ENCODE assay signal across 24 cellular contexts in genomic region chr3:195756935-195757302, GRCh38. TPM values are rescaled to one million over a fixed set of nuclear protein-coding genes. Genes with fewer than 3 reads are reported as not detected.
A peak's percentile ranks its signal among the peaks of the same experiment; 100 is the strongest.
DNase-seq lines count a peak whose midpoint lies in the region; ATAC-seq and TF ChIP-seq lines count a peak whose summit lies in the region.
"Had no signal": no experiment of that assay in that cellular context is flagged by ENCODE, and none has a peak within 500 bp of the region (broad histone marks: within the 10 kb centered on the region; RNA-seq: fewer than 3 reads in every experiment).

No MANE protein-coding gene starts in this region.

- no peak overlapping the region for H3K4me2 ChIP-seq in osteoblast (ENCODE audit: insufficient read depth, low read length)
- H3K4me2 ChIP-seq: hepatocyte had no signal

- H3K4me1 ChIP-seq in foreskin keratinocyte, result no peaks in the 10 kb centered on the region
- no peaks in the 10 kb centered on the region for H3K4me1 ChIP-seq in osteoblast (ENCODE audit: insufficient read depth, low read length)
- H3K4me1 ChIP-seq: SJSA1, suprapubic skin had no signal

- CTCF ChIA-PET in GM10248 (lab: Yijun Ruan, JAX), result no interaction called here

- H3K9me3 Mint-ChIP-seq in T-helper 2 cell treated with Interferon-gamma antibody and Interleukin-4, amounts not matched to agents 5 μg/mL and 100 μg/mL, for 36 hours, result no peaks in the 10 kb centered on the region
- H3K9me3 Mint-ChIP-seq: activated B cell treated with CpG ODN at 0.5 μM for 24 hours; dendritic cell treated with granulocyte-macrophage colony-stimulating factor and Interleukin-4, amounts not matched to agents 40 ng/mL and 50 ng/mL, for 4 days; memory B cell had no signal

- TF ChIP-seq CTCF in foreskin keratinocyte (conservative IDR thresholded peaks at IDR 0.05) (no peak), osteoblast (IDR thresholded peaks at IDR 0.05; ENCODE audit: extremely low read depth, low read depth, low read length) (no peak), GM10248 (IDR thresholded peaks at IDR 0.05; ENCODE audit: control extremely low read depth, extremely low read depth, low read depth, missing control alignments) (no peak)

- no peak overlapping the region for H2AFZ ChIP-seq in osteoblast (ENCODE audit: low read length)
- H2AFZ ChIP-seq: hepatocyte had no signal

- no peak overlapping the region for H3K4me3 Mint-ChIP-seq in T-helper 2 cell treated with Interferon-gamma antibody and Interleukin-4, amounts not matched to agents 5 μg/mL and 100 μg/mL, for 36 hours
- H3K4me3 Mint-ChIP-seq: activated B cell treated with CpG ODN at 0.5 μM for 24 hours; activated CD8-positive, alpha-beta T cell treated with anti-CD3 and anti-CD28 coated beads, Interleukin-2, amount 10 ng/mL, durations not matched to agents 7 days and 5 days; dendritic cell treated with granulocyte-macrophage colony-stimulating factor and Interleukin-4, amounts not matched to agents 40 ng/mL and 50 ng/mL, for 4 days; memory B cell had no signal

- no peak overlapping the region for H3K27ac ChIP-seq in foreskin keratinocyte
- H3K27ac ChIP-seq in osteoblast (ENCODE audit: low read depth, low read length), result no peak overlapping the region
- H3K27ac ChIP-seq: hepatocyte, SJSA1, suprapubic skin, vagina had no signal

- H3K36me3 ChIP-seq in osteoblast (ENCODE audit: insufficient read depth, low read length), result no peaks in the 10 kb centered on the region
- H3K36me3 ChIP-seq: SJSA1, suprapubic skin, vagina had no signal

- peaks cover 24% of the 10 kb centered on the region for H3K27me3 ChIP-seq in foreskin keratinocyte
- H3K27me3 ChIP-seq in osteoblast (ENCODE audit: insufficient read depth, low read length), result peaks cover 32% of the 10 kb centered on the region
- H3K27me3 ChIP-seq: hepatocyte, vagina had no signal

- no peaks in the 10 kb centered on the region for H3K36me3 Mint-ChIP-seq in T-helper 2 cell treated with Interferon-gamma antibody and Interleukin-4, amounts not matched to agents 5 μg/mL and 100 μg/mL, for 36 hours (ENCODE audit: low read depth)
- H3K36me3 Mint-ChIP-seq: memory B cell had no signal

- ATAC-seq in foreskin keratinocyte, result peak; percentile 20

- POLR2A ChIA-PET in GM10248 (lab: Yijun Ruan, JAX), result no interaction called here

- no peak overlapping the region for H3K4me3 ChIP-seq in osteoblast (ENCODE audit: insufficient read depth, low read length)
- H3K4me3 ChIP-seq: hepatocyte, SJSA1, suprapubic skin, vagina had no signal

- peaks cover 33% of the 10 kb centered on the region for H3K27me3 Mint-ChIP-seq in T-helper 2 cell treated with Interferon-gamma antibody and Interleukin-4, amounts not matched to agents 5 μg/mL and 100 μg/mL, for 36 hours (ENCODE audit: low read depth)

- H3K79me2 ChIP-seq in osteoblast (ENCODE audit: insufficient read depth, low read length), result no peaks in the 10 kb centered on the region
- H3K79me2 ChIP-seq: hepatocyte had no signal

- H3K27ac Mint-ChIP-seq in T-helper 2 cell treated with Interferon-gamma antibody and Interleukin-4, amounts not matched to agents 5 μg/mL and 100 μg/mL, for 36 hours, result peak overlapping the region; percentile 1
- H3K27ac Mint-ChIP-seq: activated B cell treated with CpG ODN at 0.5 μM for 24 hours; activated CD8-positive, alpha-beta T cell treated with anti-CD3 and anti-CD28 coated beads, Interleukin-2, amount 10 ng/mL, durations not matched to agents 7 days and 5 days; dendritic cell treated with granulocyte-macrophage colony-stimulating factor and Interleukin-4, amounts not matched to agents 40 ng/mL and 50 ng/mL, for 4 days; memory B cell had no signal

- no peak for DNase-seq in T-helper 2 cell treated with Interferon-gamma antibody and Interleukin-4, amounts not matched to agents 5 μg/mL and 100 μg/mL, for 36 hours (ENCODE audit: low spot score)
- DNase-seq in T-helper 2 cell, result no peak
- peak; percentile 74 for DNase-seq in NCI-H69 (lab: John Stamatoyannopoulos, UW)
- no peak for DNase-seq in foreskin keratinocyte
- peak; percentile 49 for DNase-seq in osteoblast (ENCODE audit: insufficient read length, low spot score, missing footprints)
- DNase-seq in NOMO-1 treated with DMSO at 0.1 percent for 48 hours (lab: John Stamatoyannopoulos, UW; ENCODE audit: unreplicated experiment), result no peak
- no peak for DNase-seq in activated T-cell treated with anti-CD3 and anti-CD28 coated beads, Interleukin-2, amount 50 U/mL, for 48 hours
- DNase-seq in GM10248 (ENCODE audit: extremely low spot score), result no peak
- DNase-seq: activated B cell treated with CpG ODN at 0.5 μM for 24 hours; activated CD8-positive, alpha-beta T cell treated with anti-CD3 and anti-CD28 coated beads, Interleukin-2, amount 10 ng/mL, durations not matched to agents 7 days and 5 days; DMS153; islet precursor cell; KG1; NCI-H1092; NCI-H524 had no signal

- H3K9me3 ChIP-seq in osteoblast (ENCODE audit: low read depth, low read length), result no peaks in the 10 kb centered on the region
- H3K9me3 ChIP-seq: SJSA1, suprapubic skin, vagina had no signal

- H4K20me1 ChIP-seq in osteoblast (ENCODE audit: insufficient read depth, low read length), result no peaks in the 10 kb centered on the region

- peaks cover 16% of the 10 kb centered on the region for H3K4me1 Mint-ChIP-seq in T-helper 2 cell treated with Interferon-gamma antibody and Interleukin-4, amounts not matched to agents 5 μg/mL and 100 μg/mL, for 36 hours (ENCODE audit: low read depth)
- H3K4me1 Mint-ChIP-seq: activated B cell treated with CpG ODN at 0.5 μM for 24 hours had no signal

RNA-seq across cellular contexts. Expression of gene MUC20, which starts 36.1 kb away (rescaled TPM):
- 0.07 and 0.28 TPM in 2 replicates for total RNA-seq in foreskin keratinocyte
- 0.11 and 0.16 TPM in 2 replicates for polyA plus RNA-seq in foreskin keratinocyte
- 0.36 and 1.2 TPM in 2 replicates for total RNA-seq in osteoblast
- total RNA-seq: SJSA1 had no signal
- polyA plus RNA-seq: endothelial cell of umbilical vein had no signal

RNA-seq across cellular contexts. Expression of gene MUC4, which starts 54.8 kb away (rescaled TPM):
- not detected in 2 replicates for total RNA-seq in foreskin keratinocyte
- polyA plus RNA-seq in foreskin keratinocyte, result not detected in 2 replicates
- not detected in 2 replicates for total RNA-seq in osteoblast
- total RNA-seq: endothelial cell of umbilical vein, fibroblast of villous mesenchyme, SJSA1, suprapubic skin had no signal
- polyA plus RNA-seq: neural cell had no signal

Comparison
In these comparisons a context has a peak if more than half of its experiments do, and no peak if none do; other contexts are left out.
1. DNase-seq: peak in NCI-H69 (single experiment) and osteoblast (single experiment); none in T-helper 2 cell treated with Interferon-gamma antibody and Interleukin-4, amounts not matched to agents 5 μg/mL and 100 μg/mL, for 36 hours (single experiment), T-helper 2 cell (0 of 5), foreskin keratinocyte (0 of 2), NOMO-1 treated with DMSO at 0.1 percent for 48 hours (single experiment), activated T-cell treated with anti-CD3 and anti-CD28 coated beads, Interleukin-2, amount 50 U/mL, for 48 hours (0 of 2) and GM10248 (single experiment).